1 cellular context compared by ENCODE assay signal in genomic region chr12:107384645-107385044, GRCh38.
TF ChIP-seq lines count a peak whose summit lies in the region.

No MANE protein-coding gene starts in this region.

TF ChIP-seq in K562, 482 proteins besides CTCF, POLR2A, EP300 and RAD21 (continued from another document):
- TF ChIP-seq ZBTB2 (IDR thresholded peaks at IDR 0.05) (no peak), ZNF133 (CRISPR knock-in tag; IDR thresholded peaks at IDR 0.05) (no peak), MEF2D (tag; conservative IDR thresholded peaks at IDR 0.05; ENCODE audit: low read depth) (no peak), C11orf30 (IDR thresholded peaks at IDR 0.05; ENCODE audit: low read depth) (peak; percentile 43), ZNF316 (IDR thresholded peaks at IDR 0.05) (peak; percentile 59; the same call in 1 of the 2 replicates), ZNF589 (CRISPR knock-in tag; IDR thresholded peaks at IDR 0.05; ENCODE audit: low read depth) (no peak), ESRRB (CRISPR knock-in tag; IDR thresholded peaks at IDR 0.05; ENCODE audit: borderline replicate concordance) (no peak), MAFK (IDR thresholded peaks at IDR 0.05; ENCODE audit: low read length) (peak; percentile 37; the same call in 1 of the 2 replicates), MAFF (IDR thresholded peaks at IDR 0.05; ENCODE audit: low read length) (peak; percentile 27; the same call in 1 of the 2 replicates), MAFG (tag; conservative IDR thresholded peaks at IDR 0.05) (peak; percentile 61), SMARCA4 (IDR thresholded peaks at IDR 0.05) (no peak), ZBTB17 (CRISPR knock-in tag; IDR thresholded peaks at IDR 0.05) (no peak), GATA2 (CRISPR knock-in tag; IDR thresholded peaks at IDR 0.05) (no peak), ZZZ3 (IDR thresholded peaks at IDR 0.05) (no peak), KLF1 (tag; IDR thresholded peaks at IDR 0.05) (no peak), ZNF785 (CRISPR knock-in tag; IDR thresholded peaks at IDR 0.05) (no peak), ZNF408 (CRISPR knock-in tag; IDR thresholded peaks at IDR 0.05; ENCODE audit: low read depth) (no peak), PRPF4 (IDR thresholded peaks at IDR 0.05; ENCODE audit: insufficient read depth, low read depth, low read length, poor library complexity, severe bottlenecking) (no peak)
